Comparison of ENCODE assay signal across 26 cellular contexts in genomic region chr4:100294356-100294755, GRCh38.
"Had no signal": no experiment of that assay in that cellular context is flagged by ENCODE, and none has a peak within 500 bp of the region (broad histone marks: within the 10 kb centered on the region; RNA-seq: fewer than 3 reads in every experiment).

No MANE protein-coding gene starts in this region.

- H3K4me3 ChIP-seq: ascending aorta, dorsolateral prefrontal cortex, hepatocyte, ovary, transverse colon had no signal

- ATAC-seq: activated CD8-positive, alpha-beta T cell treated with anti-CD3 and anti-CD28 coated beads, Interleukin-2, amount 10 ng/mL, durations not matched to agents 7 days and 5 days; effector memory CD8-positive, alpha-beta T cell; esophagus mucosa; left ventricle myocardium superior; right cardiac atrium had no signal

- H3K36me3 ChIP-seq: ascending aorta, neutrophil, ovary, transverse colon had no signal

- H3K27me3 ChIP-seq: ascending aorta, dorsolateral prefrontal cortex, hepatocyte, neutrophil, ovary, transverse colon had no signal

- H3K4me1 Mint-ChIP-seq: activated CD4-positive, alpha-beta T cell treated with anti-CD3 and anti-CD28 coated beads, Interleukin-2, amount 10 ng/mL, durations not matched to agents 7 days and 5 days; activated naive CD4-positive, alpha-beta T cell treated with anti-CD3 and anti-CD28 coated beads, Interleukin-2, amount 50 U/mL, for 24 hours; immature natural killer cell had no signal

- H3K27ac Mint-ChIP-seq: activated CD4-positive, alpha-beta T cell treated with anti-CD3 and anti-CD28 coated beads, Interleukin-2, amount 10 ng/mL, durations not matched to agents 7 days and 5 days; activated CD8-positive, alpha-beta T cell treated with anti-CD3 and anti-CD28 coated beads, Interleukin-2, amount 10 ng/mL, durations not matched to agents 7 days and 5 days; activated naive CD4-positive, alpha-beta T cell treated with anti-CD3 and anti-CD28 coated beads, Interleukin-2, amount 50 U/mL, for 24 hours; effector memory CD8-positive, alpha-beta T cell; immature natural killer cell; nephron; stimulated activated naive CD8-positive, alpha-beta T cell treated with anti-CD3 and anti-CD28 coated beads, Interleukin-15, Interleukin-2, amounts not matched to agents 100 ng/mL and 50 ng/mL, for 24 hours; T-helper 2 cell treated with Interferon-gamma antibody and Interleukin-4, amounts not matched to agents 5 μg/mL and 100 μg/mL, for 36 hours had no signal

- H3K9me3 ChIP-seq: ascending aorta, neutrophil, ovary, transverse colon had no signal

- H3K36me3 Mint-ChIP-seq: activated naive CD4-positive, alpha-beta T cell treated with anti-CD3 and anti-CD28 coated beads, Interleukin-2, amount 50 U/mL, for 24 hours; immature natural killer cell had no signal

- H3K79me2 ChIP-seq: hepatocyte had no signal

- H3K4me3 Mint-ChIP-seq: activated CD4-positive, alpha-beta T cell treated with anti-CD3 and anti-CD28 coated beads, Interleukin-2, amount 10 ng/mL, durations not matched to agents 7 days and 5 days; activated CD8-positive, alpha-beta T cell treated with anti-CD3 and anti-CD28 coated beads, Interleukin-2, amount 10 ng/mL, durations not matched to agents 7 days and 5 days; activated naive CD4-positive, alpha-beta T cell treated with anti-CD3 and anti-CD28 coated beads, Interleukin-2, amount 50 U/mL, for 24 hours; effector memory CD8-positive, alpha-beta T cell; immature natural killer cell; nephron; stimulated activated naive CD8-positive, alpha-beta T cell treated with anti-CD3 and anti-CD28 coated beads, Interleukin-15, Interleukin-2, amounts not matched to agents 100 ng/mL and 50 ng/mL, for 24 hours; T-helper 2 cell treated with Interferon-gamma antibody and Interleukin-4, amounts not matched to agents 5 μg/mL and 100 μg/mL, for 36 hours had no signal

- H3K4me1 ChIP-seq: transverse colon had no signal

- DNase-seq: activated CD4-positive, alpha-beta T cell treated with anti-CD3 and anti-CD28 coated beads, Interleukin-2, amount 10 ng/mL, durations not matched to agents 7 days and 5 days; activated CD4-positive, CD25-positive, alpha-beta regulatory T cell treated with anti-CD3 and anti-CD28 coated beads, Interleukin-2, amount 50 U/mL, for 72 hours; activated CD8-positive, alpha-beta T cell treated with anti-CD3 and anti-CD28 coated beads, Interleukin-2, amount 10 ng/mL, durations not matched to agents 7 days and 5 days; activated gamma-delta T cell treated with Interleukin-2 at 50 U/mL for 16 hours; activated T-cell treated with anti-CD3 and anti-CD28 coated beads, Interleukin-2, amount 50 U/mL, for 1 hour; central memory CD4-positive, alpha-beta T cell; dorsolateral prefrontal cortex; effector memory CD8-positive, alpha-beta T cell; foreskin melanocyte; glutamatergic neuron; immature natural killer cell; left ventricle myocardium superior; ovary; right cardiac atrium; stimulated activated CD4-positive, alpha-beta T cell treated with anti-CD3 and anti-CD28 coated beads, Interleukin-12 subunit alpha, Interleukin-12 subunit beta, amount 100 ng/mL, for 4 hours; stimulated activated CD4-positive, alpha-beta T cell treated with anti-CD3 and anti-CD28 coated beads, Interleukin-4, amount 100 ng/mL, for 4 hours; transverse colon had no signal

- H3K27me3 Mint-ChIP-seq: activated CD4-positive, alpha-beta T cell treated with anti-CD3 and anti-CD28 coated beads, Interleukin-2, amount 10 ng/mL, durations not matched to agents 7 days and 5 days; activated naive CD4-positive, alpha-beta T cell treated with anti-CD3 and anti-CD28 coated beads, Interleukin-2, amount 50 U/mL, for 24 hours; effector memory CD8-positive, alpha-beta T cell; stimulated activated naive CD8-positive, alpha-beta T cell treated with anti-CD3 and anti-CD28 coated beads, Interleukin-15, Interleukin-2, amounts not matched to agents 100 ng/mL and 50 ng/mL, for 24 hours had no signal

- H3K27ac ChIP-seq: ascending aorta, dorsolateral prefrontal cortex, hepatocyte, neutrophil, ovary, transverse colon, VCaP had no signal

- H2AFZ ChIP-seq: hepatocyte had no signal

- H3K4me2 ChIP-seq: hepatocyte had no signal

- H3K9me3 Mint-ChIP-seq: effector memory CD8-positive, alpha-beta T cell; stimulated activated naive CD8-positive, alpha-beta T cell treated with anti-CD3 and anti-CD28 coated beads, Interleukin-15, Interleukin-2, amounts not matched to agents 100 ng/mL and 50 ng/mL, for 24 hours; T-helper 2 cell treated with Interferon-gamma antibody and Interleukin-4, amounts not matched to agents 5 μg/mL and 100 μg/mL, for 36 hours had no signal
